19 cellular contexts compared by ENCODE assay signal in genomic region chr17:61659437-61659836, GRCh38.
DNase-seq lines count a peak whose midpoint lies in the region; ATAC-seq, FAIRE-seq and TF ChIP-seq lines count a peak whose summit lies in the region.
"Had no signal": no experiment of that assay in that cellular context is flagged by ENCODE, and none has a peak within 500 bp of the region (broad histone marks: within the 10 kb centered on the region; RNA-seq: fewer than 3 reads in every experiment).

No MANE protein-coding gene starts in this region.

- no TSS peak for BruUV-seq in HepG2 (replicated peaks; lab: Mats Ljungman, UMichigan)

- no peak overlapping the region for H3K27ac ChIP-seq in HepG2 (ENCODE audit: extremely low read length, insufficient read depth, low read length)
- no peak overlapping the region for H3K27ac ChIP-seq in right lobe of liver

- no peaks in the 10 kb centered on the region for H4K20me1 ChIP-seq in HepG2 (ENCODE audit: insufficient read depth, low read length)

- POLR2A ChIA-PET in HepG2 (lab: Yijun Ruan, JAX) = no interaction called here

- intact Hi-C loops in HepG2 (cut with micrococcal nuclease; ENCODE audit: unreplicated experiment) (no loop called here), right lobe of liver (cut with DNase I) (no loop called here)

- in situ Hi-C loops in HepG2 (cut with HindIII; ENCODE audit: extremely low pct_ligation_motif_present, low pct_unique_long_range_greater_than_20kb) = no loop called here

- ATAC-seq in HepG2 (no peak), right lobe of liver (no peak)

- H3K4me2 ChIP-seq in HepG2 (ENCODE audit: low read depth, low read length) = no peak overlapping the region

- no peak overlapping the region for H3K9ac ChIP-seq in HepG2 (ENCODE audit: insufficient read depth, low read depth, low read length)

- no peaks in the 10 kb centered on the region for H3K4me1 ChIP-seq in HepG2 (ENCODE audit: insufficient read depth, low read length)
- no peaks in the 10 kb centered on the region for H3K4me1 ChIP-seq in right lobe of liver

- no peak for TF ChIP-seq RAD21 in HepG2 (CRISPR knock-in tag; IDR thresholded peaks at IDR 0.05)

- DNase-seq in HepG2 (ENCODE audit: low spot score) (no peak), right lobe of liver (no peak), dermis blood vessel endothelial cell (peak; percentile 44), glomerular endothelial cell (ENCODE audit: extremely low read depth, low read depth, low spot score) (peak; percentile 22), frontal cortex (ENCODE audit: low spot score in 2 of 2) (no peak), LoVo (ENCODE audit: low spot score) (no peak), medulla oblongata (ENCODE audit: extremely low spot score) (no peak)
- DNase-seq: 8988T; C1 segment of cervical spinal cord; Calu3; CD4-positive, alpha-beta memory T cell; COR-L47; DMS53; DMS79 treated with DMSO at 0.1 percent for 48 hours; GOT3; H7; HCEC 1CT had no signal

- CTCF ChIA-PET in HepG2 (lab: Yijun Ruan, JAX; ENCODE audit: low intra/inter-chr PET ratio, low total read pairs) = no interaction called here

- no peaks in the 10 kb centered on the region for H3K79me2 ChIP-seq in HepG2 (ENCODE audit: insufficient read depth, low read length)

- H3K4me3 ChIP-seq in HepG2 (replicated peaks in 1 of 3; ENCODE audit: insufficient read depth in 1 of 3, low read depth in 2 of 3, low read length in 3 of 3) = no peak overlapping the region
- no peak overlapping the region for H3K4me3 ChIP-seq in right lobe of liver

- FAIRE-seq in HepG2 (lab: Jason Lieb, UNC) (no peak), frontal cortex (lab: Jason Lieb, UNC) (no peak)
- FAIRE-seq: G401.6, GM12892 had no signal

- WGBS in HepG2 (ENCODE audit: low lambda C conversion rate) = 45% methylated on average over 2 of the region's 2 CpGs
- WGBS in right lobe of liver (ENCODE audit: insufficient coverage, low coverage, low lambda C conversion rate, missing lambda C conversion rate) = 72% methylated on average over 2 of the region's 2 CpGs

- no peak for TF ChIP-seq POLR2A in HepG2 (IDR thresholded peaks at IDR 0.05; ENCODE audit: insufficient read depth in 1 of 2, low read depth in 2 of 2, low read length in 2 of 2)
- no peak for TF ChIP-seq POLR2A in right lobe of liver (IDR thresholded peaks at IDR 0.05)

- TF ChIP-seq EP300 in HepG2 (IDR thresholded peaks at IDR 0.05; ENCODE audit: low read depth in 2 of 2, low read length in 2 of 2) (no peak), HepG2 (CRISPR knock-in tag; IDR thresholded peaks at IDR 0.05; ENCODE audit: borderline replicate concordance) (no peak)

- H2AFZ ChIP-seq in HepG2 (ENCODE audit: low read length) = no peak overlapping the region

- H3K27me3 ChIP-seq in HepG2 (ENCODE audit: control insufficient read depth in 1 of 2, insufficient read depth in 2 of 2, low read length in 2 of 2) (no peaks in the 10 kb centered on the region; a peak in 1 of 5 replicates), right lobe of liver (no peaks in the 10 kb centered on the region)

- TF ChIP-seq CTCF in HepG2 (CRISPR knock-in tag; IDR thresholded peaks at IDR 0.05) (no peak), right lobe of liver (IDR thresholded peaks at IDR 0.05) (no peak)

- H3K36me3 ChIP-seq in HepG2 (replicated peaks in 1 of 2; ENCODE audit: control insufficient read depth in 1 of 2, insufficient read depth in 2 of 2, low read length in 2 of 2) = no peaks in the 10 kb centered on the region
- H3K36me3 ChIP-seq in right lobe of liver = no peaks in the 10 kb centered on the region

- H3K9me3 ChIP-seq in HepG2 (ENCODE audit: low read length) = no peaks in the 10 kb centered on the region
- no peaks in the 10 kb centered on the region for H3K9me3 ChIP-seq in right lobe of liver

TF ChIP-seq in HepG2, 621 proteins besides CTCF, POLR2A, EP300 and RAD21:
- TF ChIP-seq ZMYM3 (CRISPR knock-in tag; IDR thresholded peaks at IDR 0.05) = no peak
- TF ChIP-seq ATF7 (IDR thresholded peaks at IDR 0.05) = peak; percentile 11; the same call in 1 of the 2 replicates
- TF ChIP-seq ATF7 (CRISPR knock-in tag; IDR thresholded peaks at IDR 0.05) = no peak

Comparison
In these comparisons a context has a peak if more than half of its experiments do, and no peak if none do; other contexts are left out.
1. DNase-seq: peak in dermis blood vessel endothelial cell (single experiment) and glomerular endothelial cell (single experiment); none in HepG2 (single experiment), right lobe of liver (0 of 3), frontal cortex (0 of 2), LoVo (single experiment) and medulla oblongata (single experiment).